15 cellular contexts compared by ENCODE assay signal in genomic region chr3:100910986-100911385, GRCh38.
DNase-seq lines count a peak whose midpoint lies in the region; ATAC-seq and TF ChIP-seq lines count a peak whose summit lies in the region.
"Had no signal": no experiment of that assay in that cellular context is flagged by ENCODE, and none has a peak within 500 bp of the region (broad histone marks: within the 10 kb centered on the region; RNA-seq: fewer than 3 reads in every experiment).

No MANE protein-coding gene starts in this region.

- DNase-seq in Karpas-422 (peak; percentile 28), amniotic epithelial cell (ENCODE audit: low read depth) (peak; percentile 22), osteoblast (ENCODE audit: insufficient read length, low spot score, missing footprints) (peak; percentile 25), coronary artery (ENCODE audit: low spot score) (no peak)
- DNase-seq in activated naive CD4-positive, alpha-beta T cell treated with Interleukin-2 at 50 U/mL for 16 hours, result no peak
- DNase-seq: BE2C; CD4-positive, alpha-beta memory T cell; DMS79; EL; HCEC 1CT; HFFc6 had no signal

- H3K4me2 ChIP-seq in Karpas-422 (ENCODE audit: low read depth, low read length, poor library complexity, severe bottlenecking), result no peak overlapping the region
- H3K4me2 ChIP-seq in osteoblast (ENCODE audit: insufficient read depth, low read length), result no peak overlapping the region

- peaks cover 14% of the 10 kb centered on the region for H3K4me1 ChIP-seq in Karpas-422 (ENCODE audit: low read length)
- H3K4me1 ChIP-seq in osteoblast (ENCODE audit: insufficient read depth, low read length), result peaks cover 30% of the 10 kb centered on the region
- H3K4me1 ChIP-seq: BE2C had no signal

- no peaks in the 10 kb centered on the region for H4K20me1 ChIP-seq in Karpas-422 (ENCODE audit: insufficient read depth, low read depth, low read length)
- no peaks in the 10 kb centered on the region for H4K20me1 ChIP-seq in osteoblast (ENCODE audit: insufficient read depth, low read length)

- H3K27me3 ChIP-seq in Karpas-422 (ENCODE audit: low read length) (no peaks in the 10 kb centered on the region; the same call in 1 of the 2 replicates), osteoblast (ENCODE audit: insufficient read depth, low read length) (no peaks in the 10 kb centered on the region)
- H3K27me3 ChIP-seq: BE2C had no signal

- no peaks in the 10 kb centered on the region for H3K79me2 ChIP-seq in Karpas-422 (ENCODE audit: low read length)
- H3K79me2 ChIP-seq in osteoblast (ENCODE audit: insufficient read depth, low read length), result peaks cover 16% of the 10 kb centered on the region

- H3K36me3 ChIP-seq in Karpas-422 (ENCODE audit: insufficient read depth, low read length) (no peaks in the 10 kb centered on the region), osteoblast (ENCODE audit: insufficient read depth, low read length) (peaks cover 3% of the 10 kb centered on the region)
- H3K36me3 ChIP-seq: BE2C had no signal

- H2AFZ ChIP-seq in Karpas-422 (ENCODE audit: low read length) (no peak overlapping the region), osteoblast (ENCODE audit: low read length) (peak overlapping the region; percentile 1)

- ATAC-seq in HG03280 (IDR thresholded peaks at IDR 0.05; ENCODE audit: unreplicated experiment) (no peak), GM21447 (IDR thresholded peaks at IDR 0.05; ENCODE audit: unreplicated experiment) (no peak)
- ATAC-seq: HepG2 had no signal

- H3K9me2 ChIP-seq in Karpas-422 (replicated peaks; ENCODE audit: insufficient read depth, low read length), result no peaks in the 10 kb centered on the region

- H3K9me3 ChIP-seq in Karpas-422 (ENCODE audit: low read length), result no peaks in the 10 kb centered on the region
- H3K9me3 ChIP-seq in osteoblast (ENCODE audit: low read depth, low read length), result no peaks in the 10 kb centered on the region
- H3K9me3 ChIP-seq: BE2C had no signal

- H3K27ac ChIP-seq in Karpas-422 (ENCODE audit: low read length), result no peak overlapping the region
- H3K27ac ChIP-seq in osteoblast (ENCODE audit: low read depth, low read length), result no peak overlapping the region
- H3K27ac ChIP-seq in coronary artery, result no peak overlapping the region
- H3K27ac ChIP-seq: C4-2B had no signal

- H3K4me3 ChIP-seq in Karpas-422 (ENCODE audit: low read length) (no peak overlapping the region), osteoblast (ENCODE audit: insufficient read depth, low read length) (no peak overlapping the region), coronary artery (no peak overlapping the region)

- no peak for TF ChIP-seq CTCF in osteoblast (IDR thresholded peaks at IDR 0.05; ENCODE audit: extremely low read depth, low read depth, low read length)
- TF ChIP-seq CTCF in coronary artery (IDR thresholded peaks at IDR 0.05), result no peak

- H3K9ac ChIP-seq in Karpas-422 (ENCODE audit: low read length), result no peak overlapping the region

Comparison
In these comparisons a context has a peak if more than half of its experiments do, and no peak if none do; other contexts are left out.
1. DNase-seq: peak in Karpas-422 (single experiment), amniotic epithelial cell (single experiment) and osteoblast (single experiment); none in activated naive CD4-positive, alpha-beta T cell treated with Interleukin-2 at 50 U/mL for 16 hours (single experiment) and coronary artery (single experiment).